16 cellular contexts compared by ENCODE assay signal in genomic region chr10:75030371-75030770, GRCh38.
A peak's percentile ranks its signal among the peaks of the same experiment; 100 is the strongest.
DNase-seq lines count a peak whose midpoint lies in the region; ATAC-seq and TF ChIP-seq lines count a peak whose summit lies in the region.
"Had no signal": no experiment of that assay in that cellular context is flagged by ENCODE, and none has a peak within 500 bp of the region (broad histone marks: within the 10 kb centered on the region; RNA-seq: fewer than 3 reads in every experiment).

No MANE protein-coding gene starts in this region.

- H3K4me3 Mint-ChIP-seq in activated naive CD4-positive, alpha-beta T cell treated with anti-CD3 and anti-CD28 coated beads, Interleukin-2, amount 50 U/mL, for 24 hours: no peak overlapping the region
- H3K4me3 Mint-ChIP-seq in activated T-helper 17 cell treated with anti-CD3 and anti-CD28 coated beads, Interleukin-2, amount 50 U/mL, for 72 hours: no peak overlapping the region
- H3K4me3 Mint-ChIP-seq in glutamatergic neuron (ENCODE audit: unreplicated experiment) (peak overlapping the region; percentile 32), osteocyte (ENCODE audit: unreplicated experiment) (no peak overlapping the region)
- H3K4me3 Mint-ChIP-seq: CD4-positive, CD25-positive, alpha-beta regulatory T cell; GM23338 had no signal

- no peaks in the 10 kb centered on the region for H3K27me3 Mint-ChIP-seq in activated naive CD4-positive, alpha-beta T cell treated with anti-CD3 and anti-CD28 coated beads, Interleukin-2, amount 50 U/mL, for 24 hours
- H3K27me3 Mint-ChIP-seq in activated T-helper 17 cell treated with anti-CD3 and anti-CD28 coated beads, Interleukin-2, amount 50 U/mL, for 72 hours: no peaks in the 10 kb centered on the region
- H3K27me3 Mint-ChIP-seq in glutamatergic neuron (ENCODE audit: unreplicated experiment) (peaks cover 20% of the 10 kb centered on the region), osteocyte (ENCODE audit: unreplicated experiment) (no peaks in the 10 kb centered on the region)

- peak overlapping the region; percentile 15 for H3K27ac Mint-ChIP-seq in activated naive CD4-positive, alpha-beta T cell treated with anti-CD3 and anti-CD28 coated beads, Interleukin-2, amount 50 U/mL, for 24 hours
- peak overlapping the region in 1 of 2 donors; percentile 16 for H3K27ac Mint-ChIP-seq in activated naive CD4-positive, alpha-beta T cell treated with anti-CD3 and anti-CD28 coated beads, Interleukin-2, amount 50 U/mL, for 72 hours
- peak overlapping the region; percentile 36 for H3K27ac Mint-ChIP-seq in activated T-helper 17 cell treated with anti-CD3 and anti-CD28 coated beads, Interleukin-2, amount 50 U/mL, for 72 hours
- H3K27ac Mint-ChIP-seq in glutamatergic neuron (ENCODE audit: unreplicated experiment) (peak overlapping the region; percentile 81), osteocyte (ENCODE audit: unreplicated experiment) (no peak overlapping the region)
- H3K27ac Mint-ChIP-seq: GM23338 had no signal

- peaks cover 9% of the 10 kb centered on the region for H3K36me3 Mint-ChIP-seq in activated naive CD4-positive, alpha-beta T cell treated with anti-CD3 and anti-CD28 coated beads, Interleukin-2, amount 50 U/mL, for 24 hours
- peaks cover 18 to 20% of the 10 kb centered on the region in 2 donors for H3K36me3 Mint-ChIP-seq in activated naive CD4-positive, alpha-beta T cell treated with anti-CD3 and anti-CD28 coated beads, Interleukin-2, amount 50 U/mL, for 72 hours
- peaks cover 57% of the 10 kb centered on the region for H3K36me3 Mint-ChIP-seq in activated T-helper 17 cell treated with anti-CD3 and anti-CD28 coated beads, Interleukin-2, amount 50 U/mL, for 72 hours (ENCODE audit: low read depth)
- peaks cover 33% of the 10 kb centered on the region for H3K36me3 Mint-ChIP-seq in glutamatergic neuron (ENCODE audit: unreplicated experiment)
- H3K36me3 Mint-ChIP-seq in osteocyte (ENCODE audit: unreplicated experiment): peaks cover 48% of the 10 kb centered on the region

- TF ChIP-seq CTCF in glutamatergic neuron (IDR thresholded peaks at IDR 0.05; ENCODE audit: partially characterized antibody, unreplicated experiment): no peak
- TF ChIP-seq CTCF in osteocyte (IDR thresholded peaks at IDR 0.05): no peak

- DNase-seq in activated naive CD4-positive, alpha-beta T cell treated with anti-CD3 and anti-CD28 coated beads, Interleukin-2, amount 50 U/mL, for 72 hours (ENCODE audit: low spot score in 2 of 2): no peak
- no peak for DNase-seq in glutamatergic neuron
- peak; percentile 66 for DNase-seq in osteocyte (ENCODE audit: extremely low spot score, unreplicated experiment)
- DNase-seq in RPMI8226: no peak
- DNase-seq in DMS114 treated with DMSO at 0.1 percent for 48 hours (lab: John Stamatoyannopoulos, UW; ENCODE audit: unreplicated experiment): no peak
- DNase-seq: ACHN; Calu3; CD4-positive, CD25-positive, alpha-beta regulatory T cell; DMS 273 treated with DMSO at 0.1 percent for 48 hours; DMS79 treated with DMSO at 0.1 percent for 48 hours; EL; H7 had no signal

- peaks cover 26% of the 10 kb centered on the region for H3K4me1 Mint-ChIP-seq in activated naive CD4-positive, alpha-beta T cell treated with anti-CD3 and anti-CD28 coated beads, Interleukin-2, amount 50 U/mL, for 24 hours
- peaks cover 23% of the 10 kb centered on the region for H3K4me1 Mint-ChIP-seq in activated T-helper 17 cell treated with anti-CD3 and anti-CD28 coated beads, Interleukin-2, amount 50 U/mL, for 72 hours
- peaks cover 18% of the 10 kb centered on the region for H3K4me1 Mint-ChIP-seq in glutamatergic neuron (ENCODE audit: low read depth, unreplicated experiment)
- no peaks in the 10 kb centered on the region for H3K4me1 Mint-ChIP-seq in osteocyte (ENCODE audit: unreplicated experiment)

- no peak for ATAC-seq in activated naive CD4-positive, alpha-beta T cell treated with anti-CD3 and anti-CD28 coated beads, Interleukin-2, amount 50 U/mL, for 72 hours
- ATAC-seq in activated T-helper 17 cell treated with anti-CD3 and anti-CD28 coated beads, Interleukin-2, amount 50 U/mL, for 72 hours (replicated peaks): no peak
- ATAC-seq in HG03354 (IDR thresholded peaks at IDR 0.05; ENCODE audit: poor library complexity, severe bottlenecking, unreplicated experiment): no peak
- ATAC-seq: GM23338 had no signal

- no peaks in the 10 kb centered on the region for H3K9me3 Mint-ChIP-seq in activated naive CD4-positive, alpha-beta T cell treated with anti-CD3 and anti-CD28 coated beads, Interleukin-2, amount 50 U/mL, for 24 hours
- peaks cover 8 to 10% of the 10 kb centered on the region in 2 donors for H3K9me3 Mint-ChIP-seq in activated naive CD4-positive, alpha-beta T cell treated with anti-CD3 and anti-CD28 coated beads, Interleukin-2, amount 50 U/mL, for 72 hours
- no peaks in the 10 kb centered on the region for H3K9me3 Mint-ChIP-seq in activated T-helper 17 cell treated with anti-CD3 and anti-CD28 coated beads, Interleukin-2, amount 50 U/mL, for 72 hours
- H3K9me3 Mint-ChIP-seq in glutamatergic neuron (ENCODE audit: unreplicated experiment) (peaks cover 11% of the 10 kb centered on the region), osteocyte (ENCODE audit: unreplicated experiment) (no peaks in the 10 kb centered on the region)
- H3K9me3 Mint-ChIP-seq: GM23338 had no signal
